17 cellular contexts compared by ENCODE assay signal in the genomic region with DNA sequence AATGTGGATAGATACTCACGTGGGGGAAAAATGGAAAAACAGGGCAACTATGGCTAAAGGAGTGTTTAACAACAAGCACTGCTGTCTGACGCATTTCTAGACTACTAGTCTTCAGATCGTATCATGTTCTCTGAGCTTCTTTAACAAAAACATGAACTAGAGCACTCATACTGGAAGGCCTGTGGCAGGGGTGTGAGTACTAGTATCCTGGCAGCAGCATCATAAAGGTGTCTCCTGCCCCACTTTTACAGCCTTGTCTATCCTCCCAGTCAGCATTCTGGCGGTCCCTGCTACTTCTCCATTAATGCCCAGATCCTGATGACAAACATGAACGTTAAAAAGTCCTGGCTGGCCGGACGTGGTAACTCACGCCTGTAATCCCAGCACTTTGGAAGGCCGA. TPM values are rescaled to one million over a fixed set of nuclear protein-coding genes. Genes with fewer than 3 reads are reported as not detected.
DNase-seq lines count a peak whose midpoint lies in the region; ATAC-seq and TF ChIP-seq lines count a peak whose summit lies in the region.
"Had no signal": no experiment of that assay in that cellular context is flagged by ENCODE, and none has a peak within 500 bp of the region (broad histone marks: within the 10 kb centered on the region; RNA-seq: fewer than 3 reads in every experiment).

No MANE protein-coding gene starts in this region.

- H3K9me3 Mint-ChIP-seq in activated CD8-positive, alpha-beta T cell treated with anti-CD3 and anti-CD28 coated beads for 36 hours = no peaks in the 10 kb centered on the region
- H3K9me3 Mint-ChIP-seq in activated CD8-positive, alpha-beta T cell treated with anti-CD3 and anti-CD28 coated beads, Interleukin-2, amount 10 ng/mL, durations not matched to agents 7 days and 5 days (ENCODE audit: insufficient read depth) = no peaks in the 10 kb centered on the region
- no peaks in the 10 kb centered on the region for H3K9me3 Mint-ChIP-seq in activated CD4-positive, alpha-beta memory T cell treated with anti-CD3 and anti-CD28 coated beads for 36 hours
- H3K9me3 Mint-ChIP-seq in MCF 10A (ENCODE audit: unreplicated experiment) = no peaks in the 10 kb centered on the region

- no peaks in the 10 kb centered on the region for H3K36me3 Mint-ChIP-seq in activated CD8-positive, alpha-beta T cell treated with anti-CD3 and anti-CD28 coated beads for 36 hours (ENCODE audit: low read depth)
- H3K36me3 Mint-ChIP-seq in activated CD8-positive, alpha-beta T cell treated with anti-CD3 and anti-CD28 coated beads, Interleukin-2, amount 10 ng/mL, durations not matched to agents 7 days and 5 days (ENCODE audit: low read depth) = no peaks in the 10 kb centered on the region
- no peaks in the 10 kb centered on the region for H3K36me3 Mint-ChIP-seq in activated CD4-positive, alpha-beta memory T cell treated with anti-CD3 and anti-CD28 coated beads for 36 hours
- no peaks in the 10 kb centered on the region for H3K36me3 Mint-ChIP-seq in MCF 10A (ENCODE audit: insufficient read depth, unreplicated experiment)

- BruUV-seq in MCF 10A (replicated peaks; lab: Mats Ljungman, UMichigan) = no TSS peak

- POLR2A ChIA-PET in activated CD8-positive, alpha-beta T cell treated with anti-CD3 and anti-CD28 coated beads for 36 hours (lab: Charles Lee) = no interaction called here
- POLR2A ChIA-PET in activated CD8-positive, alpha-beta T cell treated with anti-CD3 and anti-CD28 coated beads, Interleukin-2, amount 10 ng/mL, durations not matched to agents 7 days and 5 days (lab: Charles Lee) = no interaction called here
- POLR2A ChIA-PET in activated CD4-positive, alpha-beta memory T cell treated with anti-CD3 and anti-CD28 coated beads for 36 hours (lab: Charles Lee) = interaction anchor here (0.6 kb wide), 1 partner anchor 11 kb away, joined by 6 read pairs; no protein-coding TSS in a partner anchor
- POLR2A ChIA-PET in MCF 10A (lab: Yijun Ruan, JAX) = no interaction called here

- CTCF ChIA-PET in activated CD8-positive, alpha-beta T cell treated with anti-CD3 and anti-CD28 coated beads for 36 hours (lab: Charles Lee) = no interaction called here
- CTCF ChIA-PET in activated CD8-positive, alpha-beta T cell treated with anti-CD3 and anti-CD28 coated beads, Interleukin-2, amount 10 ng/mL, durations not matched to agents 7 days and 5 days (lab: Charles Lee) = no interaction called here
- CTCF ChIA-PET in activated CD4-positive, alpha-beta memory T cell treated with anti-CD3 and anti-CD28 coated beads for 36 hours (lab: Charles Lee) = no interaction called here
- CTCF ChIA-PET in MCF 10A (lab: Yijun Ruan, JAX) = no interaction called here

- intact Hi-C loops in activated CD8-positive, alpha-beta T cell treated with anti-CD3 and anti-CD28 coated beads for 36 hours (cut with micrococcal nuclease) = no loop called here
- intact Hi-C loops in activated CD4-positive, alpha-beta memory T cell treated with anti-CD3 and anti-CD28 coated beads for 36 hours (cut with micrococcal nuclease) = loop anchor here (1.0 kb wide), 2 partner anchors 11 to 27 kb away; no protein-coding TSS in a partner anchor
- intact Hi-C loops in MCF 10A (cut with micrococcal nuclease) = no loop called here

- no peak for TF ChIP-seq CTCF in activated CD8-positive, alpha-beta T cell treated with anti-CD3 and anti-CD28 coated beads for 36 hours (IDR thresholded peaks at IDR 0.05)
- TF ChIP-seq CTCF in MCF 10A (IDR thresholded peaks at IDR 0.05; ENCODE audit: unreplicated experiment) = no peak

- H3K27ac Mint-ChIP-seq in activated CD8-positive, alpha-beta T cell treated with anti-CD3 and anti-CD28 coated beads for 36 hours = no peak overlapping the region
- H3K27ac Mint-ChIP-seq in activated CD8-positive, alpha-beta T cell treated with anti-CD3 and anti-CD28 coated beads, Interleukin-2, amount 10 ng/mL, durations not matched to agents 7 days and 5 days = no peak overlapping the region
- no peak overlapping the region for H3K27ac Mint-ChIP-seq in activated CD4-positive, alpha-beta memory T cell treated with anti-CD3 and anti-CD28 coated beads for 36 hours
- H3K27ac Mint-ChIP-seq in MCF 10A (ENCODE audit: low read depth, unreplicated experiment) = no peak overlapping the region

- no peak overlapping the region for H3K4me3 Mint-ChIP-seq in activated CD8-positive, alpha-beta T cell treated with anti-CD3 and anti-CD28 coated beads for 36 hours
- H3K4me3 Mint-ChIP-seq in activated CD8-positive, alpha-beta T cell treated with anti-CD3 and anti-CD28 coated beads, Interleukin-2, amount 10 ng/mL, durations not matched to agents 7 days and 5 days = no peak overlapping the region
- no peak overlapping the region for H3K4me3 Mint-ChIP-seq in activated CD4-positive, alpha-beta memory T cell treated with anti-CD3 and anti-CD28 coated beads for 36 hours
- no peak overlapping the region for H3K4me3 Mint-ChIP-seq in MCF 10A (ENCODE audit: unreplicated experiment)

- H3K27me3 Mint-ChIP-seq in activated CD8-positive, alpha-beta T cell treated with anti-CD3 and anti-CD28 coated beads for 36 hours = peaks cover 32% of the 10 kb centered on the region
- H3K27me3 Mint-ChIP-seq in activated CD8-positive, alpha-beta T cell treated with anti-CD3 and anti-CD28 coated beads, Interleukin-2, amount 10 ng/mL, durations not matched to agents 7 days and 5 days (ENCODE audit: low read depth) = peaks cover 23% of the 10 kb centered on the region
- peaks cover 35% of the 10 kb centered on the region for H3K27me3 Mint-ChIP-seq in activated CD4-positive, alpha-beta memory T cell treated with anti-CD3 and anti-CD28 coated beads for 36 hours
- peaks cover 17% of the 10 kb centered on the region for H3K27me3 Mint-ChIP-seq in MCF 10A (ENCODE audit: insufficient read depth, unreplicated experiment)

- H3K4me1 Mint-ChIP-seq in activated CD8-positive, alpha-beta T cell treated with anti-CD3 and anti-CD28 coated beads for 36 hours (ENCODE audit: low read depth) = peaks cover 8% of the 10 kb centered on the region
- peaks cover 12% of the 10 kb centered on the region for H3K4me1 Mint-ChIP-seq in activated CD8-positive, alpha-beta T cell treated with anti-CD3 and anti-CD28 coated beads, Interleukin-2, amount 10 ng/mL, durations not matched to agents 7 days and 5 days (ENCODE audit: low read depth)
- H3K4me1 Mint-ChIP-seq in activated CD4-positive, alpha-beta memory T cell treated with anti-CD3 and anti-CD28 coated beads for 36 hours (ENCODE audit: low read depth) = peaks cover 25% of the 10 kb centered on the region
- H3K4me1 Mint-ChIP-seq in MCF 10A (ENCODE audit: insufficient read depth, unreplicated experiment) = peaks cover 6% of the 10 kb centered on the region

- ATAC-seq in activated CD8-positive, alpha-beta T cell treated with anti-CD3 and anti-CD28 coated beads for 36 hours = no peak
- ATAC-seq in activated CD8-positive, alpha-beta T cell treated with anti-CD3 and anti-CD28 coated beads, Interleukin-2, amount 10 ng/mL, durations not matched to agents 7 days and 5 days = no peak
- ATAC-seq in stimulated activated naive CD8-positive, alpha-beta T cell treated with anti-CD3 and anti-CD28 coated beads, Interleukin-15, Interleukin-2, amounts not matched to agents 100 U/mL and 50 U/mL, for 24 hours = peak; percentile 29
- ATAC-seq: A549 had no signal

- peak; percentile 5 for DNase-seq in activated CD8-positive, alpha-beta T cell treated with anti-CD3 and anti-CD28 coated beads for 36 hours
- no peak for DNase-seq in activated CD8-positive, alpha-beta T cell treated with anti-CD3 and anti-CD28 coated beads, Interleukin-2, amount 10 ng/mL, durations not matched to agents 7 days and 5 days
- peak; percentile 39 for DNase-seq in stimulated activated CD4-positive, alpha-beta T cell treated with anti-CD3 and anti-CD28 coated beads, Interleukin-15, amount 100 ng/mL, for 24 hours
- no peak for DNase-seq in stimulated activated CD4-positive, alpha-beta T cell treated with anti-CD3 and anti-CD28 coated beads, Interleukin-4, amount 100 ng/mL, for 4 hours
- DNase-seq in activated CD4-positive, alpha-beta memory T cell treated with anti-CD3 and anti-CD28 coated beads for 36 hours = peak; percentile 70
- no peak for DNase-seq in stimulated activated naive CD8-positive, alpha-beta T cell treated with anti-CD3 and anti-CD28 coated beads, Interleukin-15, Interleukin-2, amounts not matched to agents 100 U/mL and 50 U/mL, for 24 hours
- DNase-seq in MCF 10A (ENCODE audit: unreplicated experiment) = no peak
- DNase-seq in activated effector memory CD4-positive, alpha-beta T cell treated with anti-CD3 and anti-CD28 coated beads, Interleukin-2, amount 50 U/mL, for 16 hours = no peak
- DNase-seq: DMS153, EL, Kasumi-1, NCI-H1417, NCI-H1930, NCI-H2171 treated with DMSO at 0.1 percent for 48 hours, NCI-H82, Peyer's patch had no signal

RNA-seq across cellular contexts. Expression of a gene that starts 4.0 kb away (rescaled TPM):
- total RNA-seq in activated CD8-positive, alpha-beta T cell treated with anti-CD3 and anti-CD28 coated beads for 36 hours = under 1 TPM in 1 of 2 experiments, not detected in 1; 0.07 TPM
- under 1 TPM in 1 of 2 experiments, not detected in 1; 0.05 TPM for total RNA-seq in activated CD8-positive, alpha-beta T cell treated with anti-CD3 and anti-CD28 coated beads, Interleukin-2, amount 10 ng/mL, durations not matched to agents 7 days and 5 days
- total RNA-seq in activated CD4-positive, alpha-beta memory T cell treated with anti-CD3 and anti-CD28 coated beads for 36 hours = under 1 TPM in 1 of 2 experiments, not detected in 1; 0.05 TPM
- total RNA-seq in MCF 10A (2022) = 1.2 and 1.6 TPM in 2 replicates

Comparison
In these comparisons a context has a peak if more than half of its experiments do, and no peak if none do; other contexts are left out.
1. DNase-seq: peak in activated CD8-positive, alpha-beta T cell treated with anti-CD3 and anti-CD28 coated beads for 36 hours (single experiment), stimulated activated CD4-positive, alpha-beta T cell treated with anti-CD3 and anti-CD28 coated beads, Interleukin-15, amount 100 ng/mL, for 24 hours (single experiment) and activated CD4-positive, alpha-beta memory T cell treated with anti-CD3 and anti-CD28 coated beads for 36 hours (single experiment); none in activated CD8-positive, alpha-beta T cell treated with anti-CD3 and anti-CD28 coated beads, Interleukin-2, amount 10 ng/mL, durations not matched to agents 7 days and 5 days (single experiment), stimulated activated CD4-positive, alpha-beta T cell treated with anti-CD3 and anti-CD28 coated beads, Interleukin-4, amount 100 ng/mL, for 4 hours (0 of 2), stimulated activated naive CD8-positive, alpha-beta T cell treated with anti-CD3 and anti-CD28 coated beads, Interleukin-15, Interleukin-2, amounts not matched to agents 100 U/mL and 50 U/mL, for 24 hours (single experiment), MCF 10A (single experiment) and activated effector memory CD4-positive, alpha-beta T cell treated with anti-CD3 and anti-CD28 coated beads, Interleukin-2, amount 50 U/mL, for 16 hours (single experiment).